23 cellular contexts compared by ENCODE assay signal in the genomic region with DNA sequence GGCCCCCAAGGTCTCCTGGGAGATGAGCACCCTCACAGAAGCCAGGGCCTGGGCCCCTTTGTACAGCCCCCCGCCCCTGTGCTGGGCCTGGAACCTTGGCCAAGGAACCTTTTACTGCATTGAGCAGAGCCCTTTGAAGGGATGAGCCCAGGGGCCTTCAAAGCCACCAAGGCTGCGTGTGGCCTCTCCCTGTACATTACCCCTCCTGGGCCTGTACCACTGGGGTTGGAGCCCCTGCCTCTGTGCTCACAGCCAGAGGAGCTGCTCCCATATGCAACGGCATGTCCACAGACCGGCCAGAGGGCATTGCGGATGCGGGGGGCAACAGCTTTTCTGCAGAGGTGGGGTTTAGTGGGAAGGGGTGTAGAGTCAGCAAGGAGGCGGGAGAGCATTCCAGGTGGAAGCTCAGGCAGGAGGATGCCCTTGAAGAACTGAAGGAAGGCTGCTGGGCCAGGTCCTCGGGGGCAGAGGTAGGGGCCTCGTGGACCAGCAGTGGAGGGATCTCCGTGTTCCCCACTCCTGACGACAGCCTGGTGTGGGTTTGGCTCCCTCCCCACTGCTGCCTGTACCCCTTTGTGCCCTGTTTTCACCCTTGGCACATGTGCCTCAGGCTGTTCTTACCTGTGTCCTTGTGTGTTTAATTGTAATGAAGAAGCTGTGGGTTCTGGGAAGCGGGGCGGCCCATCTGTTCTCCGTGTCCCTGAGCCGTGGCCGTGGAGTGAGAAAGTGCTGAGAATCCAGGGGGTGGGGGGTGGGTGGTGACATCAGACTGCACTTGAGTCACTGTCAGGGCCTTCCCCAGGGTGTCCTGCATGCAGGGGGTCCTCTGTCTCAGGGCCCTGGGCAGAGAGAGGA. TPM values are rescaled to one million over a fixed set of nuclear protein-coding genes. Genes with fewer than 3 reads are reported as not detected.
"Had no signal": no experiment of that assay in that cellular context is flagged by ENCODE, and none has a peak within 500 bp of the region (broad histone marks: within the 10 kb centered on the region; RNA-seq: fewer than 3 reads in every experiment).

No MANE protein-coding gene starts in this region.

- H3K36me3 Mint-ChIP-seq: activated naive CD8-positive, alpha-beta T cell; stimulated activated naive B cell treated with anti-CD40 and anti-IgM and Interleukin-4, amounts not matched to agents 10 μg/mL and 1 μg/mL and 100 μg/mL, for 72 hours had no signal

- H3K27ac ChIP-seq: adrenal gland, ascending aorta, brain microvascular endothelial cell, sigmoid colon, transverse colon had no signal

- H3K27me3 Mint-ChIP-seq: activated naive CD8-positive, alpha-beta T cell had no signal

- H3K4me1 ChIP-seq: adrenal gland, ascending aorta, sigmoid colon, transverse colon had no signal

- H3K9me3 ChIP-seq: adrenal gland, ascending aorta, sigmoid colon, transverse colon had no signal

- H3K9me3 Mint-ChIP-seq: activated T-helper 1 cell treated with anti-CD3 and anti-CD28 coated beads, Interleukin-12 subunit alpha, Interleukin-12 subunit beta, Interleukin-2, Interleukin-4 antibody, amounts not matched to agents 30 ng/mL and 10 ng/mL and 1 ng/mL, durations not matched to agents 14 hours and 24 hours and 36 hours; dendritic cell treated with granulocyte-macrophage colony-stimulating factor and Interleukin-4, amounts not matched to agents 40 ng/mL and 50 ng/mL, for 4 days; stimulated activated naive B cell treated with anti-CD40 and anti-IgM and Interleukin-4, amounts not matched to agents 10 μg/mL and 1 μg/mL and 100 μg/mL, for 72 hours had no signal

- H3K4me3 Mint-ChIP-seq: activated CD8-positive, alpha-beta T cell treated with anti-CD3 and anti-CD28 coated beads, Interleukin-2, amount 10 ng/mL, durations not matched to agents 7 days and 5 days; activated naive CD8-positive, alpha-beta T cell; activated T-helper 1 cell treated with anti-CD3 and anti-CD28 coated beads, Interleukin-12 subunit alpha, Interleukin-12 subunit beta, Interleukin-2, Interleukin-4 antibody, amounts not matched to agents 30 ng/mL and 10 ng/mL and 1 ng/mL, durations not matched to agents 14 hours and 24 hours and 36 hours; dendritic cell treated with granulocyte-macrophage colony-stimulating factor and Interleukin-4, amounts not matched to agents 40 ng/mL and 50 ng/mL, for 4 days; stimulated activated naive B cell treated with anti-CD40 and anti-IgM and Interleukin-4, amounts not matched to agents 10 μg/mL and 1 μg/mL and 100 μg/mL, for 72 hours had no signal

- H3K27ac Mint-ChIP-seq: activated CD8-positive, alpha-beta T cell treated with anti-CD3 and anti-CD28 coated beads, Interleukin-2, amount 10 ng/mL, durations not matched to agents 7 days and 5 days; activated naive CD8-positive, alpha-beta T cell; activated T-helper 1 cell treated with anti-CD3 and anti-CD28 coated beads, Interleukin-12 subunit alpha, Interleukin-12 subunit beta, Interleukin-2, Interleukin-4 antibody, amounts not matched to agents 30 ng/mL and 10 ng/mL and 1 ng/mL, durations not matched to agents 14 hours and 24 hours and 36 hours; dendritic cell treated with granulocyte-macrophage colony-stimulating factor and Interleukin-4, amounts not matched to agents 40 ng/mL and 50 ng/mL, for 4 days had no signal

- ATAC-seq: activated CD8-positive, alpha-beta T cell treated with anti-CD3 and anti-CD28 coated beads, Interleukin-2, amount 10 ng/mL, durations not matched to agents 7 days and 5 days; stimulated activated naive B cell treated with anti-CD40 and anti-IgM and Interleukin-4, amounts not matched to agents 10 μg/mL and 1 μg/mL and 100 μg/mL, for 72 hours had no signal

- H3K27me3 ChIP-seq: ascending aorta, brain microvascular endothelial cell had no signal

- H3K36me3 ChIP-seq: adrenal gland, ascending aorta, brain microvascular endothelial cell, sigmoid colon, transverse colon had no signal

- H3K4me1 Mint-ChIP-seq: stimulated activated naive B cell treated with anti-CD40 and anti-IgM and Interleukin-4, amounts not matched to agents 10 μg/mL and 1 μg/mL and 100 μg/mL, for 72 hours had no signal

- DNase-seq: activated CD4-positive, alpha-beta T cell treated with anti-CD3 and anti-CD28 coated beads, Interleukin-2, amount 50 U/mL, for 1 hour; activated CD4-positive, CD25-positive, alpha-beta regulatory T cell treated with anti-CD3 and anti-CD28 coated beads, Interleukin-2, amount 50 U/mL, for 72 hours; activated CD8-positive, alpha-beta T cell treated with anti-CD3 and anti-CD28 coated beads, Interleukin-2, amount 10 ng/mL, durations not matched to agents 7 days and 5 days; activated gamma-delta T cell; adrenal gland; brain microvascular endothelial cell; caudate nucleus; effector CD8-positive, alpha-beta T cell; glutamatergic neuron; hippocampal formation; occipital lobe; posterior cingulate gyrus; sigmoid colon; stimulated activated CD4-positive, alpha-beta T cell treated with anti-CD3 and anti-CD28 coated beads, Interleukin-15, amount 100 ng/mL, for 24 hours; stimulated activated CD4-positive, alpha-beta T cell treated with anti-CD3 and anti-CD28 coated beads, Interleukin-2, amount 100 ng/mL, for 48 hours; stimulated activated CD8-positive, alpha-beta memory T cell treated with anti-CD3 and anti-CD28 coated beads, Interleukin-4, amount 100 ng/mL, for 48 hours; stimulated activated naive B cell treated with anti-CD40 and anti-IgM and Interleukin-4, amounts not matched to agents 10 μg/mL and 1 μg/mL and 100 μg/mL, for 72 hours; transverse colon had no signal

- H3K4me3 ChIP-seq: adrenal gland, ascending aorta, sigmoid colon, smooth muscle cell, transverse colon had no signal

- H3K4me2 ChIP-seq: smooth muscle cell had no signal

RNA-seq across cellular contexts. Expression of gene ARHGAP8, which starts 46.9 kb away (rescaled TPM):
- total RNA-seq: ascending aorta had no signal
